Comparison of ENCODE assay signal across 29 cellular contexts in genomic region chr11:89503422-89503821, GRCh38. TPM values are rescaled to one million over a fixed set of nuclear protein-coding genes. Genes with fewer than 3 reads are reported as not detected.
A peak's percentile ranks its signal among the peaks of the same experiment; 100 is the strongest.
DNase-seq lines count a peak whose midpoint lies in the region; TF ChIP-seq lines count a peak whose summit lies in the region.
"Had no signal": no experiment of that assay in that cellular context is flagged by ENCODE, and none has a peak within 500 bp of the region (broad histone marks: within the 10 kb centered on the region; RNA-seq: fewer than 3 reads in every experiment).

No MANE protein-coding gene starts in this region.

- no peak overlapping the region for H3K4me3 Mint-ChIP-seq in activated CD4-positive, alpha-beta memory T cell treated with anti-CD3 and anti-CD28 coated beads for 36 hours
- H3K4me3 Mint-ChIP-seq: B cell; CD14-positive monocyte; CD4-positive, alpha-beta memory T cell; CD4-positive, alpha-beta T cell; CD4-positive, CD25-positive, alpha-beta regulatory T cell; CD8-positive, alpha-beta memory T cell; CD8-positive, alpha-beta T cell had no signal

- POLR2A ChIA-PET in activated CD4-positive, alpha-beta memory T cell treated with anti-CD3 and anti-CD28 coated beads for 36 hours (lab: Charles Lee): no interaction called here

- no peak for TF ChIP-seq RAD21 in Ishikawa (IDR thresholded peaks at IDR 0.05; ENCODE audit: low read depth)

- H3K36me3 Mint-ChIP-seq in activated CD4-positive, alpha-beta memory T cell treated with anti-CD3 and anti-CD28 coated beads for 36 hours: no peaks in the 10 kb centered on the region
- H3K36me3 Mint-ChIP-seq: CD14-positive monocyte; CD4-positive, alpha-beta memory T cell; CD4-positive, CD25-positive, alpha-beta regulatory T cell; CD8-positive, alpha-beta memory T cell; CD8-positive, alpha-beta T cell had no signal

- H3K27me3 Mint-ChIP-seq in activated CD4-positive, alpha-beta memory T cell treated with anti-CD3 and anti-CD28 coated beads for 36 hours: no peaks in the 10 kb centered on the region
- H3K27me3 Mint-ChIP-seq: B cell; CD4-positive, alpha-beta memory T cell; CD4-positive, alpha-beta T cell; CD4-positive, CD25-positive, alpha-beta regulatory T cell; CD8-positive, alpha-beta memory T cell had no signal

- intact Hi-C loops in activated CD4-positive, alpha-beta memory T cell treated with anti-CD3 and anti-CD28 coated beads for 36 hours (cut with micrococcal nuclease): no loop called here

- no peaks in the 10 kb centered on the region for H3K4me1 Mint-ChIP-seq in activated CD4-positive, alpha-beta memory T cell treated with anti-CD3 and anti-CD28 coated beads for 36 hours (ENCODE audit: low read depth)
- H3K4me1 Mint-ChIP-seq: B cell; CD14-positive monocyte; CD4-positive, alpha-beta memory T cell; CD4-positive, CD25-positive, alpha-beta regulatory T cell; CD8-positive, alpha-beta memory T cell had no signal

- TF ChIP-seq EP300 in Ishikawa (IDR thresholded peaks at IDR 0.05; ENCODE audit: borderline replicate concordance): peak; percentile 66; the same call in 1 of the 2 replicates

- DNase-seq in kidney glomerular epithelial cell (lab: John Stamatoyannopoulos, UW): peak; percentile 7
- DNase-seq in left kidney (ENCODE audit: low read depth, low spot score): peak; percentile 32
- DNase-seq in activated CD8-positive, alpha-beta memory T cell treated with anti-CD3 and anti-CD28 coated beads, Interleukin-2, amount 50 U/mL, for 48 hours: no peak
- DNase-seq in AG20443 (ENCODE audit: low spot score): no peak
- no peak for DNase-seq in activated CD4-positive, alpha-beta memory T cell treated with anti-CD3 and anti-CD28 coated beads for 36 hours
- DNase-seq: 8988T; ACHN; AML-193; BE2C; C1 segment of cervical spinal cord; Caco-2; Calu3; CD4-positive, alpha-beta memory T cell; CD4-positive, alpha-beta T cell; CD4-positive, CD25-positive, alpha-beta regulatory T cell; CD8-positive, alpha-beta memory T cell; CD8-positive, alpha-beta T cell; COR-L47; DMS 273 treated with DMSO at 0.1 percent for 48 hours; DMS153; DMS53; DMS79; DMS79 treated with DMSO at 0.1 percent for 48 hours; DND-41; EL had no signal

- H3K27ac Mint-ChIP-seq in activated CD4-positive, alpha-beta memory T cell treated with anti-CD3 and anti-CD28 coated beads for 36 hours: no peak overlapping the region
- H3K27ac Mint-ChIP-seq: B cell; CD14-positive monocyte; CD4-positive, alpha-beta memory T cell; CD4-positive, alpha-beta T cell; CD4-positive, CD25-positive, alpha-beta regulatory T cell; CD8-positive, alpha-beta memory T cell; CD8-positive, alpha-beta T cell had no signal

- H3K9me3 Mint-ChIP-seq in activated CD4-positive, alpha-beta memory T cell treated with anti-CD3 and anti-CD28 coated beads for 36 hours: peaks cover 4% of the 10 kb centered on the region

- CTCF ChIA-PET in activated CD4-positive, alpha-beta memory T cell treated with anti-CD3 and anti-CD28 coated beads for 36 hours (lab: Charles Lee): interaction anchor here (0.5 to 0.6 kb wide), 2 partner anchors 304 to 1087 kb away, joined by 3 read pairs; no protein-coding TSS in a partner anchor

TF ChIP-seq in Ishikawa, 13 proteins besides CTCF, POLR2A, EP300 and RAD21:
- TF ChIP-seq TEAD4 (IDR thresholded peaks at IDR 0.05): peak; percentile 80
- no peak for TF ChIP-seq TAF1 (IDR thresholded peaks at IDR 0.05; ENCODE audit: low read depth)
- no peak for TF ChIP-seq CREB1 (IDR thresholded peaks at IDR 0.05; ENCODE audit: low read depth)
- TF ChIP-seq CEBPB (IDR thresholded peaks at IDR 0.05): peak; percentile 60
- TF ChIP-seq YY1 (IDR thresholded peaks at IDR 0.05; ENCODE audit: low read depth): no peak
- peak; percentile 31; the same call in 1 of the 2 replicates for TF ChIP-seq NFIC (IDR thresholded peaks at IDR 0.05)
- peak; percentile 55; the same call in 1 of the 2 replicates for TF ChIP-seq TCF12 (IDR thresholded peaks at IDR 0.05; ENCODE audit: low read depth)
- TF ChIP-seq FOXM1 (IDR thresholded peaks at IDR 0.05; ENCODE audit: borderline replicate concordance, low read depth): peak; percentile 57; the same call in 1 of the 2 replicates

RNA-seq across cellular contexts. Expression of gene NOX4, which starts 12.2 kb away (rescaled TPM):
- not detected for total RNA-seq in activated CD4-positive, alpha-beta memory T cell treated with anti-CD3 and anti-CD28 coated beads for 36 hours
- total RNA-seq: A172; B cell; Caco-2; Calu3; CD4-positive, alpha-beta memory T cell; CD4-positive, alpha-beta T cell; CD4-positive, CD25-positive, alpha-beta regulatory T cell; CD8-positive, alpha-beta memory T cell; CD8-positive, alpha-beta T cell had no signal

Comparison
In these comparisons a context has a peak if more than half of its experiments do, and no peak if none do; other contexts are left out.
1. DNase-seq: peak in kidney glomerular epithelial cell (single experiment) and left kidney (single experiment); none in activated CD8-positive, alpha-beta memory T cell treated with anti-CD3 and anti-CD28 coated beads, Interleukin-2, amount 50 U/mL, for 48 hours (single experiment), AG20443 (single experiment) and activated CD4-positive, alpha-beta memory T cell treated with anti-CD3 and anti-CD28 coated beads for 36 hours (single experiment).